ENCODE assay signal across 8 cellular contexts in the genomic region with DNA sequence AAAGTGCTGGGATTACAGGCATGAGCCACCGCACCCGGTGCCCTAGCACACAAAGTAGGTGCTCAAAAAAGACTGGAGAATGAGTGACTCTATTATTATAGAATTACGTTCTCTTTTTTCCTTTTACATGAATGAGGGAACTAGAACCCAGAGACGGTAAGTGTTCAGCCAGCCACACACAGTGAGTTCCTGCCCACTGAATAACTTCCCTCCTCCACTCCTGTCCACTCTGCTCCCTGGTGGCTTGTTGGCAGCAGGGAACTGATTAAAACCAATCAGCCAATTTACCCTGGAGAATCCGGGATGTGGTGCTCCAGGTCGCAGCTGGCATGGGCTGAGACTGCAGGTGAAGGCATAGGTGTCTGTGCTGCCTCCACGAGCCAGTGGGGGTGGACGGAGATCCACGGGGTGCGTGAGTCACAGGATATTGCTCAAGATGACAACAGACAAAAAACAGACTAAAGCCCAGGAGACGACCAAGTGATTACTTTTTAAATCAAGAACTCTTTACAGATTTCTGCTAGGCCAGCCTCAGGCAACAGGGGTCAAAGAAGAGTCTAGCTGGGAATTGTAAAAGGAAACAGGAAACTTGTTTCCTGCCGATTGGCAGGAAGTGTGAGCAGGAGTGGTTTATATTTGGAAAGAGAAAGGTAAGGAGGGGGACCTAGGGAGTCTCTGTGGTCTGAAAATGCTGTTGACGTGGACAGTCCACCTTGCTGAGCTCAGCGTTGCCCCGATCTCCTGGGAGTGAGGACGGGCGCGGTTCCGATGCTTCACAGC.
A peak's percentile ranks its signal among the peaks of the same experiment; 100 is the strongest.
DNase-seq lines count a peak whose midpoint lies in the region; ATAC-seq and TF ChIP-seq lines count a peak whose summit lies in the region.

No MANE protein-coding gene starts in this region.

- TF ChIP-seq CTCF in epithelial cell of esophagus (IDR thresholded peaks at IDR 0.05; ENCODE audit: insufficient read depth, low read depth, low read length, missing control alignments) (peak; percentile 5), prostate gland (IDR thresholded peaks at IDR 0.05) (no peak)

- no peaks in the 10 kb centered on the region for H3K4me1 ChIP-seq in CD4-positive, CD25-positive, alpha-beta regulatory T cell (ENCODE audit: control insufficient read depth, insufficient read depth, low read length, poor library complexity, severe bottlenecking)
- H3K4me1 ChIP-seq in prostate gland (replicated peaks): no peaks in the 10 kb centered on the region

- peak; percentile 28 to 43 for ATAC-seq in CD4-positive, CD25-positive, alpha-beta regulatory T cell (ENCODE audit: low read depth in 2 of 2)
- peak; percentile 59 to 79 for ATAC-seq in natural killer cell treated with Interleukin-12 subunit alpha and Interleukin-12 subunit beta and Interleukin-15 and Interleukin-18, amount 100 ng/mL, for 72 hours
- no peak for ATAC-seq in GM19452 (IDR thresholded peaks at IDR 0.05; ENCODE audit: unreplicated experiment)

- no peak for TF ChIP-seq POLR2A in prostate gland (IDR thresholded peaks at IDR 0.05)

- no peaks in the 10 kb centered on the region for H3K36me3 ChIP-seq in CD4-positive, CD25-positive, alpha-beta regulatory T cell (ENCODE audit: control insufficient read depth, insufficient read depth, low read length)
- H3K36me3 ChIP-seq in prostate gland: no peaks in the 10 kb centered on the region

- 68% methylated on average over 19 of the region's 19 CpGs for WGBS in prostate gland

- no peaks in the 10 kb centered on the region for H3K9me3 ChIP-seq in CD4-positive, CD25-positive, alpha-beta regulatory T cell (ENCODE audit: control insufficient read depth in 2 of 2, low read length in 2 of 2)
- no peaks in the 10 kb centered on the region for H3K9me3 ChIP-seq in prostate gland

- peaks cover 0 to 3% (median 0%) of the 10 kb centered on the region in 4 donors for H3K4me1 Mint-ChIP-seq in CD4-positive, CD25-positive, alpha-beta regulatory T cell
- H3K4me1 Mint-ChIP-seq in natural killer cell treated with Interleukin-12 subunit alpha and Interleukin-12 subunit beta and Interleukin-15 and Interleukin-18, amount 100 ng/mL, for 72 hours (ENCODE audit: low read depth in 2 of 2): peaks cover 10 to 13% of the 10 kb centered on the region in 2 donors

- H3K4me3 ChIP-seq in CD4-positive, CD25-positive, alpha-beta regulatory T cell (ENCODE audit: low read depth, low read length): no peak overlapping the region
- no peak overlapping the region for H3K4me3 ChIP-seq in epithelial cell of esophagus (ENCODE audit: low read length)
- H3K4me3 ChIP-seq in prostate gland: no peak overlapping the region

- no peaks in the 10 kb centered on the region for H3K27me3 ChIP-seq in CD4-positive, CD25-positive, alpha-beta regulatory T cell (ENCODE audit: control insufficient read depth, insufficient read depth, low read length)
- no peaks in the 10 kb centered on the region for H3K27me3 ChIP-seq in prostate gland (replicated peaks; ENCODE audit: insufficient read depth)

- H3K4me3 Mint-ChIP-seq in CD4-positive, CD25-positive, alpha-beta regulatory T cell: no peak overlapping the region
- H3K4me3 Mint-ChIP-seq in natural killer cell treated with Interleukin-12 subunit alpha and Interleukin-12 subunit beta and Interleukin-15 and Interleukin-18, amount 100 ng/mL, for 72 hours: peak overlapping the region; percentile 22

- intact Hi-C loops in prostate gland (cut with DNase I): no loop called here

- H3K36me3 Mint-ChIP-seq in CD4-positive, CD25-positive, alpha-beta regulatory T cell: no peaks in the 10 kb centered on the region
- no peaks in the 10 kb centered on the region for H3K36me3 Mint-ChIP-seq in natural killer cell treated with Interleukin-12 subunit alpha and Interleukin-12 subunit beta and Interleukin-15 and Interleukin-18, amount 100 ng/mL, for 72 hours

- peak overlapping the region in 2 of 3 donors; percentile 74 to 85 for H3K27ac Mint-ChIP-seq in CD4-positive, CD25-positive, alpha-beta regulatory T cell
- H3K27ac Mint-ChIP-seq in natural killer cell treated with Interleukin-12 subunit alpha and Interleukin-12 subunit beta and Interleukin-15 and Interleukin-18, amount 100 ng/mL, for 72 hours: peak overlapping the region; percentile 51 to 81

- no peak overlapping the region for H3K27ac ChIP-seq in CD4-positive, CD25-positive, alpha-beta regulatory T cell (ENCODE audit: insufficient read depth, low read length, poor library complexity, severe bottlenecking)
- H3K27ac ChIP-seq in prostate gland: no peak overlapping the region

- DNase-seq in CD4-positive, CD25-positive, alpha-beta regulatory T cell: peak in 1 of 3 donors; percentile 5
- peak; percentile 84 for DNase-seq in NCI-H69 (lab: John Stamatoyannopoulos, UW)
- peak; percentile 77 for DNase-seq in epithelial cell of esophagus (ENCODE audit: low read depth)
- no peak for DNase-seq in natural killer cell treated with Interleukin-12 subunit alpha and Interleukin-12 subunit beta and Interleukin-15 and Interleukin-18, amount 100 ng/mL, for 72 hours (ENCODE audit: low spot score)
- DNase-seq in foreskin melanocyte: no peak
- no peak for DNase-seq in prostate gland (ENCODE audit: low spot score)
- DNase-seq in effector CD4-positive, alpha-beta T cell: no peak

- H3K27me3 Mint-ChIP-seq in CD4-positive, CD25-positive, alpha-beta regulatory T cell: peaks cover 6% of the 10 kb centered on the region
- H3K27me3 Mint-ChIP-seq in natural killer cell treated with Interleukin-12 subunit alpha and Interleukin-12 subunit beta and Interleukin-15 and Interleukin-18, amount 100 ng/mL, for 72 hours: peaks cover 6 to 10% of the 10 kb centered on the region in 2 donors

- peaks cover 0 to 2% (median 0%) of the 10 kb centered on the region in 7 donors for H3K9me3 Mint-ChIP-seq in CD4-positive, CD25-positive, alpha-beta regulatory T cell
- no peaks in the 10 kb centered on the region for H3K9me3 Mint-ChIP-seq in natural killer cell treated with Interleukin-12 subunit alpha and Interleukin-12 subunit beta and Interleukin-15 and Interleukin-18, amount 100 ng/mL, for 72 hours

Comparison
In these comparisons a context has a peak if more than half of its experiments do, and no peak if none do; other contexts are left out.
1. DNase-seq: peak in NCI-H69 (single experiment) and epithelial cell of esophagus (single experiment); none in natural killer cell treated with Interleukin-12 subunit alpha and Interleukin-12 subunit beta and Interleukin-15 and Interleukin-18, amount 100 ng/mL, for 72 hours (single experiment), foreskin melanocyte (single experiment), prostate gland (single experiment) and effector CD4-positive, alpha-beta T cell (single experiment).